22 cellular contexts compared by ENCODE assay signal in the genomic region with DNA sequence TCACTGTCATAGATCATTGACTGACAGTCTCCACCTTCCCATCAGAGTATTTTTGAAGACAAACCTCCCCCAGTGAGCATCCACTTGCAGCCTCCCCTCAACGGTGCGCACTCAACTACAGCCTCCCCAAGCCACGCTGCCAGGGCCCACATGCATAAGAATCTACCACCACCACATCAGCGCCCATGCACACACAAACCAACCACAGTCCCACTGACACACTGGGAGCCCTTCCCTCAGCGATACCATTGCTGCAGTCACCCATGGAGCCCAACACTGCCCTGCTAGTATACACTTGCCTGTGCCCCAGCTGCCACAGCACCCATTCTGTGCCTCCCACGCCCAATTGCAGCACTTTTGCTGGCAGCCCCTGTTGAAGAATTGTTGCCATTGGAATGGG.
"Had no signal": no experiment of that assay in that cellular context is flagged by ENCODE, and none has a peak within 500 bp of the region (broad histone marks: within the 10 kb centered on the region; RNA-seq: fewer than 3 reads in every experiment).

No MANE protein-coding gene starts in this region.

- H3K27ac ChIP-seq: SJSA1, SK-N-MC had no signal

- H3K36me3 ChIP-seq: MG63, SJSA1 had no signal

- H3K4me1 ChIP-seq: SJSA1 had no signal

- H3K4me3 ChIP-seq: MG63, SJSA1, SK-N-MC had no signal

- H3K9me3 ChIP-seq: MG63, SJSA1 had no signal

- ATAC-seq: HepG2 had no signal

- DNase-seq: IMR-90, Karpas-422, KG1, MG63, NCI-H1092 treated with DMSO at 0.1 percent for 48 hours, NCI-H1436, NCI-H187, NCI-H2029, NCI-H2081 treated with DMSO at 0.1 percent for 48 hours, NCI-H2171, NCI-H226, NCI-H446, NCI-H510A, NCI-H524 treated with DMSO at 0.1 percent for 48 hours, NCI-H69, NCI-H774, Right ventricle myocardium superior, RPMI8226, SIG-M5 had no signal

- H3K27me3 ChIP-seq: MG63, SJSA1 had no signal
